ENCODE assay signal across 8 cellular contexts in genomic region chr16:2039286-2040030, GRCh38. TPM values are rescaled to one million over a fixed set of nuclear protein-coding genes. Genes with fewer than 3 reads are reported as not detected.
DNase-seq lines count a peak whose midpoint lies in the region; ATAC-seq and TF ChIP-seq lines count a peak whose summit lies in the region.

No MANE protein-coding gene starts in this region.

- WGBS in sigmoid colon, 2 donors: 24 to 50% methylated on average over 29 of the region's 29 CpGs

- ATAC-seq in Right ventricle myocardium inferior (peak; percentile 71), HG03457 (IDR thresholded peaks at IDR 0.05; ENCODE audit: unreplicated experiment) (no peak)

- TF ChIP-seq CTCF in sigmoid colon (IDR thresholded peaks at IDR 0.05): no peak

- H3K4me3 ChIP-seq in SJSA1 (no peak overlapping the region), sigmoid colon (no peak overlapping the region)

- no peak for TF ChIP-seq POLR2A in sigmoid colon (IDR thresholded peaks at IDR 0.05)

- H3K27ac ChIP-seq in SJSA1: peak overlapping the region; percentile 60
- peak overlapping the region; percentile 69 to 83 (median 78) for H3K27ac ChIP-seq in sigmoid colon

- no peaks in the 10 kb centered on the region for H3K27me3 ChIP-seq in SJSA1 (replicated peaks)
- H3K27me3 ChIP-seq in sigmoid colon: no peaks in the 10 kb centered on the region

- no peaks in the 10 kb centered on the region for H3K9me3 ChIP-seq in SJSA1 (replicated peaks)
- no peaks in the 10 kb centered on the region for H3K9me3 ChIP-seq in sigmoid colon

- intact Hi-C loops in Right ventricle myocardium inferior (cut with DNase I) (no loop called here), sigmoid colon (cut with DNase I) (no loop called here)

- in situ Hi-C loops in G401 (cut with HindIII; ENCODE audit: low sequenced_read_pairs): loop anchor here (5.0 kb wide), 1 partner anchor 123 kb away; no protein-coding TSS in a partner anchor

- peak in 1 of 4 donors; percentile 19 for TF ChIP-seq EP300 in sigmoid colon (IDR thresholded peaks at IDR 0.05)

- peaks cover 60% of the 10 kb centered on the region for H3K36me3 ChIP-seq in SJSA1
- H3K36me3 ChIP-seq in sigmoid colon: peaks cover 0 to 13% (median 3%) of the 10 kb centered on the region in 4 donors

- H3K4me1 ChIP-seq in SJSA1 (replicated peaks): peaks cover 75% of the 10 kb centered on the region
- H3K4me1 ChIP-seq in sigmoid colon: peaks cover 0 to 71% (median 67%) of the 10 kb centered on the region in 4 donors

- DNase-seq in EH (ENCODE audit: low read depth) (peak; percentile 98), SJSA1 (ENCODE audit: low read depth in 1 of 2, low spot score in 2 of 2) (peak; percentile 84 to 95), Right ventricle myocardium inferior (ENCODE audit: missing footprints) (peak; percentile 93), sigmoid colon (peak; percentile 96), G401 (ENCODE audit: low spot score) (no peak), cerebellar nuclear complex (lab: John Stamatoyannopoulos, UW) (no peak), AML-193 (lab: John Stamatoyannopoulos, UW) (no peak)

RNA-seq across cellular contexts. Expression of gene NTHL1, which starts 8.2 kb away (rescaled TPM):
- total RNA-seq in SJSA1 (2014; rRNA removed; shearing (Covaris generic)): 33.9 and 59.3 TPM in 2 replicates
- 23.3 TPM for total RNA-seq in Right ventricle myocardium inferior
- 10 to 100 TPM; 18.4 to 33.8 (median 25.6) TPM for total RNA-seq in sigmoid colon
- polyA plus RNA-seq in sigmoid colon: 10 to 100 TPM; 20.4 to 44.5 (median 35.6) TPM
- total RNA-seq in G401 (2014; rRNA removed; shearing (Covaris generic)): 25.2 and 36.6 TPM in 2 replicates

RNA-seq across cellular contexts. Expression of gene TSC2, which starts 8.3 kb away (rescaled TPM):
- 36.9 and 51.9 TPM in 2 replicates for total RNA-seq in SJSA1 (2014; rRNA removed; shearing (Covaris generic))
- 62.8 TPM for total RNA-seq in Right ventricle myocardium inferior
- total RNA-seq in sigmoid colon: 10 to 100 TPM; 25.0 to 80.9 (median 36.9) TPM
- 10 to 100 TPM; 16.9 to 58.4 (median 31.2) TPM for polyA plus RNA-seq in sigmoid colon
- 23.3 and 36.4 TPM in 2 replicates for total RNA-seq in G401 (2014; rRNA removed; shearing (Covaris generic))

RNA-seq across cellular contexts. Expression of gene NHERF2, which starts 12.8 kb away (rescaled TPM):
- 50.2 and 57.3 TPM in 2 replicates for total RNA-seq in SJSA1 (2014; rRNA removed; shearing (Covaris generic))
- total RNA-seq in Right ventricle myocardium inferior (292 TPM), sigmoid colon (10 to 100 TPM; 23.5 to 57.9 (median 29.5) TPM)
- 100 to 1,000 TPM in 1 of 3 donors, 10 to 100 TPM in 2; 46.7 to 105 (median 65.4) TPM for polyA plus RNA-seq in sigmoid colon
- total RNA-seq in G401 (2014; rRNA removed; shearing (Covaris generic)): 20.5 and 28.9 TPM in 2 replicates

RNA-seq across cellular contexts. Expression of gene NPW, which starts 19.9 kb away (rescaled TPM):
- total RNA-seq in SJSA1 (2014; rRNA removed; shearing (Covaris generic)): not detected in 2 replicates
- total RNA-seq in Right ventricle myocardium inferior (not detected), sigmoid colon (not detected)
- polyA plus RNA-seq in sigmoid colon: under 1 TPM in 1 of 3 donors, not detected in 2; 0.71 TPM
- not detected in 2 replicates for total RNA-seq in G401 (2014; rRNA removed; shearing (Covaris generic))

RNA-seq across cellular contexts. Expression of gene ZNF598, which starts 29.8 kb away (rescaled TPM):
- 13.5 and 20.4 TPM in 2 replicates for total RNA-seq in SJSA1 (2014; rRNA removed; shearing (Covaris generic))
- 18.5 TPM for total RNA-seq in Right ventricle myocardium inferior
- total RNA-seq in sigmoid colon: 10 to 100 TPM; 12.8 to 27.2 (median 17.7) TPM
- polyA plus RNA-seq in sigmoid colon: 10 to 100 TPM; 20.3 to 57.0 (median 21.0) TPM
- total RNA-seq in G401 (2014; rRNA removed; shearing (Covaris generic)): 58.0 and 72.1 TPM in 2 replicates

Comparison
In these comparisons a context has a peak if more than half of its experiments do, and no peak if none do; other contexts are left out.
1. DNase-seq: peak in EH (single experiment), SJSA1 (2 of 2), Right ventricle myocardium inferior (single experiment) and sigmoid colon (single experiment); none in G401 (single experiment), cerebellar nuclear complex (0 of 2) and AML-193 (0 of 2).